8 cellular contexts compared by ENCODE assay signal in genomic region chr9:96566401-96567202, GRCh38. TPM values are rescaled to one million over a fixed set of nuclear protein-coding genes. Genes with fewer than 3 reads are reported as not detected.
A peak's percentile ranks its signal among the peaks of the same experiment; 100 is the strongest.
DNase-seq lines count a peak whose midpoint lies in the region; ATAC-seq and TF ChIP-seq lines count a peak whose summit lies in the region.

No MANE protein-coding gene starts in this region.

- intact Hi-C loops in breast epithelium (cut with DNase I; ENCODE audit: low total_unique reads): no loop called here

- H3K9ac ChIP-seq in smooth muscle cell (ENCODE audit: low read depth): peak overlapping the region; percentile 53

- POLR2A ChIA-PET in WTC11 (lab: Charles Lee): interaction anchor here (0.5 to 1.2 kb wide), 3 partner anchors 17 to 190 kb away, joined by 3 to 4 read pairs (median 4); no protein-coding TSS in a partner anchor

- H3K4me3 Mint-ChIP-seq in WTC11 (peak overlapping the region; percentile 79), immature natural killer cell (peak overlapping the region; percentile 84 to 91 (median 87))

- CTCF ChIA-PET in WTC11 (lab: Charles Lee): interaction anchor here (0.5 to 2.0 kb wide), 23 partner anchors 9 to 241 kb away, joined by 3 to 16 read pairs (median 4); partner anchors contain the start of gene HABP4

- H3K27ac ChIP-seq in breast epithelium (peak overlapping the region; percentile 95 to 96), smooth muscle cell (ENCODE audit: low read depth) (peak overlapping the region; percentile 29)

- no peaks in the 10 kb centered on the region for H3K4me1 ChIP-seq in breast epithelium
- peaks cover 9% of the 10 kb centered on the region for H3K4me1 ChIP-seq in smooth muscle cell (ENCODE audit: low read depth)

- no peaks in the 10 kb centered on the region for H3K9me3 ChIP-seq in breast epithelium
- H3K9me3 ChIP-seq in smooth muscle cell (replicated peaks; ENCODE audit: low read depth): no peaks in the 10 kb centered on the region

- H3K4me1 Mint-ChIP-seq in WTC11: peaks cover 43% of the 10 kb centered on the region
- peaks cover 16 to 22% of the 10 kb centered on the region in 2 donors for H3K4me1 Mint-ChIP-seq in immature natural killer cell

- peak; percentile 30; the same call in 1 of the 2 replicates for TF ChIP-seq RAD21 in Ishikawa (IDR thresholded peaks at IDR 0.05; ENCODE audit: low read depth)

- H3K9me3 Mint-ChIP-seq in WTC11: no peaks in the 10 kb centered on the region
- H3K9me3 Mint-ChIP-seq in immature natural killer cell: no peaks in the 10 kb centered on the region

- TF ChIP-seq CTCF in WTC11 (IDR thresholded peaks at IDR 0.05) (peak; percentile 27; the same call in 1 of the 2 replicates), breast epithelium (IDR thresholded peaks at IDR 0.05) (peak; percentile 55 to 58 (median 58)), smooth muscle cell (IDR thresholded peaks at IDR 0.05; ENCODE audit: borderline replicate concordance, insufficient read depth, poor library complexity, severe bottlenecking) (peak; percentile 50)

- peak overlapping the region; percentile 89 for H3K27ac Mint-ChIP-seq in WTC11
- peak overlapping the region; percentile 56 to 85 (median 76) for H3K27ac Mint-ChIP-seq in immature natural killer cell

- H3F3A ChIP-seq in smooth muscle cell (ENCODE audit: low read depth): no peaks in the 10 kb centered on the region

- no peaks in the 10 kb centered on the region for H3K27me3 ChIP-seq in breast epithelium
- H3K27me3 ChIP-seq in smooth muscle cell (ENCODE audit: low read depth): peaks cover 7% of the 10 kb centered on the region

- H3K36me3 Mint-ChIP-seq in WTC11 (peaks cover 8% of the 10 kb centered on the region), immature natural killer cell (no peaks in the 10 kb centered on the region)

- peaks cover 49% of the 10 kb centered on the region for H4K20me1 ChIP-seq in smooth muscle cell (ENCODE audit: low read depth)

- WGBS in smooth muscle cell (ENCODE audit: low lambda C conversion rate): 2% methylated on average over 34 of the region's 60 CpGs

- ATAC-seq in GM21526 (IDR thresholded peaks at IDR 0.05; ENCODE audit: low FRiP score, unreplicated experiment) (peak; percentile 82), WTC11 (peak; percentile 87)

- H3K79me2 ChIP-seq in smooth muscle cell (ENCODE audit: low read depth): no peaks in the 10 kb centered on the region

- TF ChIP-seq POLR2A in breast epithelium (IDR thresholded peaks at IDR 0.05): no peak

- TF ChIP-seq EP300 in Ishikawa (IDR thresholded peaks at IDR 0.05; ENCODE audit: borderline replicate concordance): no peak

- peak overlapping the region; percentile 87 for H2AFZ ChIP-seq in smooth muscle cell (ENCODE audit: low read depth)

- H3K36me3 ChIP-seq in breast epithelium (no peaks in the 10 kb centered on the region), smooth muscle cell (ENCODE audit: low read depth) (no peaks in the 10 kb centered on the region)

- H3K27me3 Mint-ChIP-seq in WTC11 (ENCODE audit: low read depth) (no peaks in the 10 kb centered on the region), immature natural killer cell (ENCODE audit: low read depth in 3 of 3) (peaks cover 0 to 2% (median 1%) of the 10 kb centered on the region in 3 donors)

- H3K4me2 ChIP-seq in smooth muscle cell: peak overlapping the region; percentile 96

- DNase-seq in Daoy (ENCODE audit: low read depth) (peak; percentile 76), WTC11 (ENCODE audit: low spot score) (peak; percentile 86), breast epithelium (ENCODE audit: low spot score in 2 of 2) (peak; percentile 43 to 77), immature natural killer cell (peak; percentile 75 to 81 (median 75)), smooth muscle cell (lab: John Stamatoyannopoulos, UW; ENCODE audit: unreplicated experiment) (peak; percentile 26), NCI-H1092 (lab: John Stamatoyannopoulos, UW) (no peak)

- H3K4me3 ChIP-seq in breast epithelium: peak overlapping the region; percentile 84 to 91 (median 86)
- peak overlapping the region; percentile 87 for H3K4me3 ChIP-seq in smooth muscle cell

TF ChIP-seq in Ishikawa, 13 proteins besides CTCF, POLR2A, EP300 and RAD21:
- peak; percentile 37; the same call in 1 of the 2 replicates for TF ChIP-seq MAX (IDR thresholded peaks at IDR 0.05)
- TF ChIP-seq TEAD4 (IDR thresholded peaks at IDR 0.05): no peak
- 0 out of 2 replicates have a peak, but pooled peaks have one; percentile 3 for TF ChIP-seq EGR1 (IDR thresholded peaks at IDR 0.05)
- TF ChIP-seq ZBTB7A (IDR thresholded peaks at IDR 0.05; ENCODE audit: low read depth): peak; percentile 36

TF ChIP-seq in WTC11, 78 proteins besides CTCF, POLR2A, EP300 and RAD21 (continues in another document):
- TF ChIP-seq ZNF671 (CRISPR knock-in tag; IDR thresholded peaks at IDR 0.05): no peak
- no peak for TF ChIP-seq PRDM15 (CRISPR knock-in tag; IDR thresholded peaks at IDR 0.05)
- TF ChIP-seq ZMAT4 (CRISPR knock-in tag; IDR thresholded peaks at IDR 0.05): no peak
- no peak for TF ChIP-seq ERG (CRISPR knock-in tag; IDR thresholded peaks at IDR 0.05)
- TF ChIP-seq CBFB (CRISPR knock-in tag; IDR thresholded peaks at IDR 0.05; ENCODE audit: low read depth): no peak
- peak; percentile 60 for TF ChIP-seq MAX (CRISPR knock-in tag; IDR thresholded peaks at IDR 0.05)
- no peak for TF ChIP-seq TCF7 (CRISPR knock-in tag; IDR thresholded peaks at IDR 0.05; ENCODE audit: low read depth)
- TF ChIP-seq IRF2 (CRISPR knock-in tag; IDR thresholded peaks at IDR 0.05; ENCODE audit: borderline replicate concordance, low read depth): no peak
- TF ChIP-seq RORB (CRISPR knock-in tag; IDR thresholded peaks at IDR 0.05): no peak
- no peak for TF ChIP-seq ZSCAN18 (CRISPR knock-in tag; IDR thresholded peaks at IDR 0.05)
- no peak for TF ChIP-seq SOX15 (CRISPR knock-in tag; IDR thresholded peaks at IDR 0.05)

RNA-seq across cellular contexts. Expression of gene CDC14B, which starts 53.0 kb away (rescaled TPM):
- 8.0 and 15.3 TPM in 2 replicates for total RNA-seq in Daoy (2014; rRNA removed; shearing (Covaris generic))
- total RNA-seq in WTC11 (2021) (57.1 to 61.7 TPM (median 58.5 TPM) in 3 replicates), breast epithelium (10 to 100 TPM; 22.0 to 33.4 (median 23.9) TPM), smooth muscle cell (16.0 and 24.6 TPM in 2 replicates)
- polyA plus RNA-seq in immature natural killer cell (1 to 10 TPM; 2.7 to 4.3 (median 4.1) TPM), smooth muscle cell (5.7 and 9.0 TPM in 2 replicates)
